In the genomic region with DNA sequence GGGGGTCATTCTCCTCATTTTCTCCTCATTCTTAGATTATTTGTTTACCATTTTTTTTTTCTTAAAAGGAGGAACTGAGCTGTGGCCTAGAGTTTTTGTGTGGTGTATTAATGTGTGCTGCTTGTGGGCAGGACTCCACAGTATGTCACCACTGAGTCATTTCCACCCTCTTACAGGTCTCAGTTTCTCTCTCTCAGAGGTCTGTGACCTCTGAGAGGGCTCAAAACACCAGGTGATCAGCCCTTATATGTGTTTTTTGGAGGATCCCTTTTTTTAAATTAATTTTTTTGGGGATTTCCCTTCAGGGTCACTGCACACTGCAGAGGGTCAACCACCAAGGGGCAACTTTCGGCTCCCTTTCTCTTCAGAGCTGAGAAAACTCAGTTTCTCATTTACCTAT, we compare ENCODE assay signal across 14 cellular contexts.
DNase-seq lines count a peak whose midpoint lies in the region; ATAC-seq and TF ChIP-seq lines count a peak whose summit lies in the region.
"Had no signal": no experiment of that assay in that cellular context is flagged by ENCODE, and none has a peak within 500 bp of the region (broad histone marks: within the 10 kb centered on the region; RNA-seq: fewer than 3 reads in every experiment).

No MANE protein-coding gene starts in this region.

- no peak overlapping the region for H3K27ac ChIP-seq in naive thymus-derived CD4-positive, alpha-beta T cell (ENCODE audit: low read depth, low read length)
- H3K27ac ChIP-seq in endodermal cell (ENCODE audit: low read depth, low read length): no peak overlapping the region
- H3K27ac ChIP-seq: psoas muscle had no signal

- no peaks in the 10 kb centered on the region for H3K27me3 Mint-ChIP-seq in activated naive CD8-positive, alpha-beta T cell treated with anti-CD3 and anti-CD28 coated beads, Interleukin-2, amount 50 U/mL, for 24 hours
- no peaks in the 10 kb centered on the region for H3K27me3 Mint-ChIP-seq in activated naive CD8-positive, alpha-beta T cell treated with anti-CD3 and anti-CD28 coated beads for 36 hours
- H3K27me3 Mint-ChIP-seq in T-helper 17 cell (peaks cover 6% of the 10 kb centered on the region), endodermal cell (ENCODE audit: insufficient read depth) (no peaks in the 10 kb centered on the region)
- peaks cover 0 to 4% (median 0%) of the 10 kb centered on the region in 5 donors for H3K27me3 Mint-ChIP-seq in naive thymus-derived CD4-positive, alpha-beta T cell
- H3K27me3 Mint-ChIP-seq in activated CD4-positive, alpha-beta memory T cell treated with anti-CD3 and anti-CD28 coated beads, Interleukin-2, amount 10 ng/mL, durations not matched to agents 7 days and 5 days: no peaks in the 10 kb centered on the region
- H3K27me3 Mint-ChIP-seq: type B pancreatic cell had no signal

- TF ChIP-seq CTCF in endodermal cell (conservative IDR thresholded peaks at IDR 0.05): no peak

- intact Hi-C loops in naive thymus-derived CD4-positive, alpha-beta T cell (cut with micrococcal nuclease): no loop called here

- CTCF ChIA-PET in naive thymus-derived CD4-positive, alpha-beta T cell (lab: Charles Lee): no interaction called here
- CTCF ChIA-PET in activated CD4-positive, alpha-beta memory T cell treated with anti-CD3 and anti-CD28 coated beads, Interleukin-2, amount 10 ng/mL, durations not matched to agents 7 days and 5 days (lab: Charles Lee): no interaction called here

- H3K36me3 ChIP-seq in naive thymus-derived CD4-positive, alpha-beta T cell (ENCODE audit: control insufficient read depth in 2 of 3, insufficient read depth in 3 of 3, low read length in 3 of 3): no peaks in the 10 kb centered on the region
- no peaks in the 10 kb centered on the region for H3K36me3 ChIP-seq in endodermal cell (ENCODE audit: control insufficient read depth, insufficient read depth, low read length)

- POLR2A ChIA-PET in naive thymus-derived CD4-positive, alpha-beta T cell (lab: Charles Lee): no interaction called here
- POLR2A ChIA-PET in activated CD4-positive, alpha-beta memory T cell treated with anti-CD3 and anti-CD28 coated beads, Interleukin-2, amount 10 ng/mL, durations not matched to agents 7 days and 5 days (lab: Charles Lee): no interaction called here

- WGBS in endodermal cell (ENCODE audit: insufficient coverage in 1 of 2, insufficient read length in 1 of 2), 2 experiments: 100% methylated on average over 1 of the region's 1 CpG; no CpG with 5 or more reads in 1 of the 2 experiments

- peaks cover 2% of the 10 kb centered on the region for H3K36me3 Mint-ChIP-seq in activated naive CD8-positive, alpha-beta T cell treated with anti-CD3 and anti-CD28 coated beads, Interleukin-2, amount 50 U/mL, for 24 hours (ENCODE audit: low read depth)
- peaks cover 1% of the 10 kb centered on the region for H3K36me3 Mint-ChIP-seq in activated naive CD8-positive, alpha-beta T cell treated with anti-CD3 and anti-CD28 coated beads for 36 hours
- H3K36me3 Mint-ChIP-seq in T-helper 17 cell (ENCODE audit: low read depth): peaks cover 5% of the 10 kb centered on the region
- H3K36me3 Mint-ChIP-seq in naive thymus-derived CD4-positive, alpha-beta T cell: peaks cover 0 to 4% (median 0%) of the 10 kb centered on the region in 5 donors
- H3K36me3 Mint-ChIP-seq in activated CD4-positive, alpha-beta memory T cell treated with anti-CD3 and anti-CD28 coated beads, Interleukin-2, amount 10 ng/mL, durations not matched to agents 7 days and 5 days (ENCODE audit: low read depth): no peaks in the 10 kb centered on the region
- H3K36me3 Mint-ChIP-seq in endodermal cell (ENCODE audit: low read depth): peaks cover 2% of the 10 kb centered on the region
- H3K36me3 Mint-ChIP-seq: type B pancreatic cell had no signal

- peaks cover 15% of the 10 kb centered on the region for H3K9me3 Mint-ChIP-seq in activated naive CD8-positive, alpha-beta T cell treated with anti-CD3 and anti-CD28 coated beads, Interleukin-2, amount 50 U/mL, for 24 hours
- H3K9me3 Mint-ChIP-seq in activated naive CD8-positive, alpha-beta T cell treated with anti-CD3 and anti-CD28 coated beads for 36 hours: peaks cover 15% of the 10 kb centered on the region
- H3K9me3 Mint-ChIP-seq in naive thymus-derived CD4-positive, alpha-beta T cell: peaks cover 0 to 35% (median 10%) of the 10 kb centered on the region in 11 donors
- H3K9me3 Mint-ChIP-seq in activated CD4-positive, alpha-beta memory T cell treated with anti-CD3 and anti-CD28 coated beads, Interleukin-2, amount 10 ng/mL, durations not matched to agents 7 days and 5 days: peaks cover 8% of the 10 kb centered on the region
- peaks cover 54% of the 10 kb centered on the region for H3K9me3 Mint-ChIP-seq in endodermal cell

- no peak overlapping the region for H3K27ac Mint-ChIP-seq in activated naive CD8-positive, alpha-beta T cell treated with anti-CD3 and anti-CD28 coated beads, Interleukin-2, amount 50 U/mL, for 24 hours
- H3K27ac Mint-ChIP-seq in activated naive CD8-positive, alpha-beta T cell treated with anti-CD3 and anti-CD28 coated beads for 36 hours: no peak overlapping the region
- no peak overlapping the region for H3K27ac Mint-ChIP-seq in T-helper 17 cell
- no peak overlapping the region for H3K27ac Mint-ChIP-seq in naive thymus-derived CD4-positive, alpha-beta T cell
- no peak overlapping the region for H3K27ac Mint-ChIP-seq in activated CD4-positive, alpha-beta memory T cell treated with anti-CD3 and anti-CD28 coated beads, Interleukin-2, amount 10 ng/mL, durations not matched to agents 7 days and 5 days
- no peak overlapping the region for H3K27ac Mint-ChIP-seq in endodermal cell
- H3K27ac Mint-ChIP-seq: type B pancreatic cell had no signal

- no peak overlapping the region for H3K4me3 Mint-ChIP-seq in activated naive CD8-positive, alpha-beta T cell treated with anti-CD3 and anti-CD28 coated beads, Interleukin-2, amount 50 U/mL, for 24 hours
- H3K4me3 Mint-ChIP-seq in activated naive CD8-positive, alpha-beta T cell treated with anti-CD3 and anti-CD28 coated beads for 36 hours: no peak overlapping the region
- H3K4me3 Mint-ChIP-seq in T-helper 17 cell (no peak overlapping the region), endodermal cell (no peak overlapping the region)
- no peak overlapping the region for H3K4me3 Mint-ChIP-seq in naive thymus-derived CD4-positive, alpha-beta T cell
- H3K4me3 Mint-ChIP-seq in activated CD4-positive, alpha-beta memory T cell treated with anti-CD3 and anti-CD28 coated beads, Interleukin-2, amount 10 ng/mL, durations not matched to agents 7 days and 5 days: no peak overlapping the region
- H3K4me3 Mint-ChIP-seq: type B pancreatic cell had no signal

- peak; percentile 49 for ATAC-seq in activated naive CD8-positive, alpha-beta T cell treated with anti-CD3 and anti-CD28 coated beads, Interleukin-2, amount 50 U/mL, for 24 hours
- peak; percentile 78 for ATAC-seq in HG02571 (IDR thresholded peaks at IDR 0.05; ENCODE audit: unreplicated experiment)
- peak; percentile 91 for ATAC-seq in HG03378 (IDR thresholded peaks at IDR 0.05; ENCODE audit: unreplicated experiment)
- no peak for ATAC-seq in T-helper 17 cell
- no peak for ATAC-seq in naive thymus-derived CD4-positive, alpha-beta T cell
- ATAC-seq: left ventricle myocardium superior, psoas muscle had no signal

- DNase-seq in activated naive CD8-positive, alpha-beta T cell treated with anti-CD3 and anti-CD28 coated beads, Interleukin-2, amount 50 U/mL, for 24 hours: no peak
- no peak for DNase-seq in activated naive CD8-positive, alpha-beta T cell treated with anti-CD3 and anti-CD28 coated beads for 36 hours
- no peak for DNase-seq in T-helper 17 cell
- no peak for DNase-seq in naive thymus-derived CD4-positive, alpha-beta T cell
- DNase-seq in activated CD4-positive, alpha-beta memory T cell treated with anti-CD3 and anti-CD28 coated beads, Interleukin-2, amount 10 ng/mL, durations not matched to agents 7 days and 5 days: no peak
- no peak for DNase-seq in endodermal cell
- DNase-seq: activated effector memory CD4-positive, alpha-beta T cell treated with Interleukin-2 at 50 U/mL for 16 hours; left ventricle myocardium superior; NCI-H1092; psoas muscle; T1000 had no signal

- no peak overlapping the region for H3K9ac ChIP-seq in endodermal cell (ENCODE audit: extremely low read depth, low read length, poor library complexity, severe bottlenecking)

- H3K27me3 ChIP-seq in naive thymus-derived CD4-positive, alpha-beta T cell (ENCODE audit: control insufficient read depth in 2 of 2, insufficient read depth in 2 of 2, low read length in 2 of 2): no peaks in the 10 kb centered on the region
- no peaks in the 10 kb centered on the region for H3K27me3 ChIP-seq in endodermal cell (ENCODE audit: control insufficient read depth, insufficient read depth, low read length, poor library complexity, severe bottlenecking)

- H3K4me1 ChIP-seq in naive thymus-derived CD4-positive, alpha-beta T cell (ENCODE audit: control insufficient read depth in 2 of 2, insufficient read depth in 2 of 2, low read length in 2 of 2): no peaks in the 10 kb centered on the region
- H3K4me1 ChIP-seq in endodermal cell (ENCODE audit: control insufficient read depth, insufficient read depth, low read length): no peaks in the 10 kb centered on the region
- H3K4me1 ChIP-seq: psoas muscle had no signal

- H3K9me3 ChIP-seq in T-helper 17 cell (ENCODE audit: control insufficient read depth, low read length, poor library complexity, severe bottlenecking): no peaks in the 10 kb centered on the region
- H3K9me3 ChIP-seq in naive thymus-derived CD4-positive, alpha-beta T cell (ENCODE audit: control insufficient read depth in 2 of 3, low read length in 3 of 3): no peaks in the 10 kb centered on the region
- H3K9me3 ChIP-seq in endodermal cell (ENCODE audit: control insufficient read depth, low read length): peaks cover 58% of the 10 kb centered on the region

- H3K4me3 ChIP-seq in naive thymus-derived CD4-positive, alpha-beta T cell (ENCODE audit: low read length): no peak overlapping the region
- H3K4me3 ChIP-seq in endodermal cell (ENCODE audit: low read length): no peak overlapping the region
- H3K4me3 ChIP-seq: psoas muscle had no signal

- peaks cover 4% of the 10 kb centered on the region for H3K4me1 Mint-ChIP-seq in activated naive CD8-positive, alpha-beta T cell treated with anti-CD3 and anti-CD28 coated beads, Interleukin-2, amount 50 U/mL, for 24 hours
- H3K4me1 Mint-ChIP-seq in activated naive CD8-positive, alpha-beta T cell treated with anti-CD3 and anti-CD28 coated beads for 36 hours: peaks cover 2% of the 10 kb centered on the region
- peaks cover 3% of the 10 kb centered on the region for H3K4me1 Mint-ChIP-seq in T-helper 17 cell
- H3K4me1 Mint-ChIP-seq in naive thymus-derived CD4-positive, alpha-beta T cell: peaks cover 0 to 4% (median 0%) of the 10 kb centered on the region in 7 donors
- peaks cover 10% of the 10 kb centered on the region for H3K4me1 Mint-ChIP-seq in activated CD4-positive, alpha-beta memory T cell treated with anti-CD3 and anti-CD28 coated beads, Interleukin-2, amount 10 ng/mL, durations not matched to agents 7 days and 5 days
- H3K4me1 Mint-ChIP-seq in endodermal cell: no peaks in the 10 kb centered on the region

Comparison
In these comparisons a context has a peak if more than half of its experiments do, and no peak if none do; other contexts are left out.
1. ATAC-seq: peak in activated naive CD8-positive, alpha-beta T cell treated with anti-CD3 and anti-CD28 coated beads, Interleukin-2, amount 50 U/mL, for 24 hours (single experiment), HG02571 (single experiment) and HG03378 (single experiment); none in T-helper 17 cell (single experiment) and naive thymus-derived CD4-positive, alpha-beta T cell (single experiment).